Comparison of ENCODE assay signal across 17 cellular contexts in the genomic region with DNA sequence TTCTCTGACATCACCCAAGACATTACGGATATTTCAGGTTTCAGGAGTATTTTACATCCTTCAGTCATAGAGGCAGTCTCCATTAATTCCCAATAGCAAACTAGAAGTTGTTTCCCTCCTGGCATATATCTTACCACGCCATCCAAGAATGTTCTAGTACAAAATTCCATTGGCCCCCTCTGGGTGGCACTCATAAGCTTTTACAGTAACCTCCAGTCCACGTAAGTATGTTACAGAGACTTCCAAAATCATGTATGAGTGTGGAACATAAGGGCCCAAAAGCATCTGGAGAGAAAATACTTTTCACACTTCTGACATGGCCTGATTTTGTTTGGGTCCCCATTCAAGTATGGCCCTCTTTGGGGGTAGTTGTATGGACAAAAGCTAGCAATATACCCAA. TPM values are rescaled to one million over a fixed set of nuclear protein-coding genes. Genes with fewer than 3 reads are reported as not detected.
A peak's percentile ranks its signal among the peaks of the same experiment; 100 is the strongest.
DNase-seq lines count a peak whose midpoint lies in the region; ATAC-seq and TF ChIP-seq lines count a peak whose summit lies in the region.
"Had no signal": no experiment of that assay in that cellular context is flagged by ENCODE, and none has a peak within 500 bp of the region (broad histone marks: within the 10 kb centered on the region; RNA-seq: fewer than 3 reads in every experiment).

No MANE protein-coding gene starts in this region.

- peak; percentile 18; the same call in 1 of the 2 replicates for TF ChIP-seq CTCF in AG10803 (conservative IDR thresholded peaks at IDR 0.05; ENCODE audit: low read length)
- 0 out of 3 replicates have a peak, but pooled peaks have one; percentile 12 for TF ChIP-seq CTCF in GM12872 (IDR thresholded peaks at IDR 0.05; ENCODE audit: insufficient read depth, low read depth, low read length)
- TF ChIP-seq CTCF in fibroblast of villous mesenchyme (IDR thresholded peaks at IDR 0.05; ENCODE audit: insufficient read depth, low read depth, low read length): peak; percentile 19

- H3K4me3 ChIP-seq in AG10803 (ENCODE audit: low read length) (no peak overlapping the region), fibroblast of villous mesenchyme (ENCODE audit: low read depth, low read length) (no peak overlapping the region), SJCRH30 (no peak overlapping the region)

- H3K36me3 ChIP-seq in SJCRH30: no peaks in the 10 kb centered on the region

- H3K4me1 ChIP-seq in SJCRH30: no peaks in the 10 kb centered on the region

- no peak for DNase-seq in AG10803 (ENCODE audit: low read depth)
- DNase-seq in SK-MEL-5 (ENCODE audit: low read depth, low spot score): peak; percentile 32
- no peak for DNase-seq in fibroblast of villous mesenchyme (ENCODE audit: low read depth)
- DNase-seq in NCI-H2227 treated with DMSO at 0.1 percent for 48 hours (lab: John Stamatoyannopoulos, UW): no peak
- no peak for DNase-seq in SJCRH30
- DNase-seq: activated CD8-positive, alpha-beta memory T cell treated with anti-CD3 and anti-CD28 coated beads, Interleukin-2, amount 50 U/mL, for 48 hours; activated naive CD8-positive, alpha-beta T cell treated with anti-CD3 and anti-CD28 coated beads for 36 hours; cortex of kidney; foreskin melanocyte; naive thymus-derived CD4-positive, alpha-beta T cell; NCI-H1092; NCI-H526 treated with DMSO at 0.1 percent for 48 hours had no signal

- peaks cover 2% of the 10 kb centered on the region; the same call in 1 of the 2 replicates for H3K27me3 ChIP-seq in SJCRH30

- H3K9me3 ChIP-seq in SJCRH30 (replicated peaks): no peaks in the 10 kb centered on the region; the same call in 1 of the 2 replicates

- ATAC-seq in GM18511 (IDR thresholded peaks at IDR 0.05; ENCODE audit: unreplicated experiment) (no peak), HG03139 (IDR thresholded peaks at IDR 0.05; ENCODE audit: unreplicated experiment) (no peak)
- ATAC-seq: activated CD4-positive, CD25-positive, alpha-beta regulatory T cell treated with anti-CD3 and anti-CD28 coated beads, Interleukin-2, amount 50 U/mL, for 24 hours; naive thymus-derived CD4-positive, alpha-beta T cell; sciatic nerve had no signal

- in situ Hi-C loops in SK-MEL-5 (cut with HindIII; ENCODE audit: low pct_unique_long_range_greater_than_20kb, low sequenced_read_pairs): no loop called here

- no peak overlapping the region for H3K27ac ChIP-seq in SJCRH30

RNA-seq across cellular contexts. Expression of a gene that starts 58.1 kb away (rescaled TPM):
- 53.6 and 56.1 TPM in 2 replicates for total RNA-seq in SK-MEL-5 (2014; rRNA removed; shearing (Covaris generic))
- 46.3 and 52.8 TPM in 2 replicates for polyA plus RNA-seq in SK-MEL-5 (2015; cell fraction: cytosol; rRNA removed)
- polyA plus RNA-seq in SK-MEL-5 (2015; cell fraction: nucleus; rRNA removed): 20.2 and 26.3 TPM in 2 replicates
- total RNA-seq in fibroblast of villous mesenchyme: 38.3 and 39.7 TPM in 2 replicates
- 18.3 and 18.6 TPM in 2 replicates for total RNA-seq in SJCRH30 (2014; rRNA removed; shearing (Covaris generic))
